Comparison of ENCODE assay signal across 8 cellular contexts in genomic region chr10:68826764-68827591, GRCh38. TPM values are rescaled to one million over a fixed set of nuclear protein-coding genes. Genes with fewer than 3 reads are reported as not detected.
DNase-seq lines count a peak whose midpoint lies in the region; ATAC-seq and TF ChIP-seq lines count a peak whose summit lies in the region.

A gene with protein sequence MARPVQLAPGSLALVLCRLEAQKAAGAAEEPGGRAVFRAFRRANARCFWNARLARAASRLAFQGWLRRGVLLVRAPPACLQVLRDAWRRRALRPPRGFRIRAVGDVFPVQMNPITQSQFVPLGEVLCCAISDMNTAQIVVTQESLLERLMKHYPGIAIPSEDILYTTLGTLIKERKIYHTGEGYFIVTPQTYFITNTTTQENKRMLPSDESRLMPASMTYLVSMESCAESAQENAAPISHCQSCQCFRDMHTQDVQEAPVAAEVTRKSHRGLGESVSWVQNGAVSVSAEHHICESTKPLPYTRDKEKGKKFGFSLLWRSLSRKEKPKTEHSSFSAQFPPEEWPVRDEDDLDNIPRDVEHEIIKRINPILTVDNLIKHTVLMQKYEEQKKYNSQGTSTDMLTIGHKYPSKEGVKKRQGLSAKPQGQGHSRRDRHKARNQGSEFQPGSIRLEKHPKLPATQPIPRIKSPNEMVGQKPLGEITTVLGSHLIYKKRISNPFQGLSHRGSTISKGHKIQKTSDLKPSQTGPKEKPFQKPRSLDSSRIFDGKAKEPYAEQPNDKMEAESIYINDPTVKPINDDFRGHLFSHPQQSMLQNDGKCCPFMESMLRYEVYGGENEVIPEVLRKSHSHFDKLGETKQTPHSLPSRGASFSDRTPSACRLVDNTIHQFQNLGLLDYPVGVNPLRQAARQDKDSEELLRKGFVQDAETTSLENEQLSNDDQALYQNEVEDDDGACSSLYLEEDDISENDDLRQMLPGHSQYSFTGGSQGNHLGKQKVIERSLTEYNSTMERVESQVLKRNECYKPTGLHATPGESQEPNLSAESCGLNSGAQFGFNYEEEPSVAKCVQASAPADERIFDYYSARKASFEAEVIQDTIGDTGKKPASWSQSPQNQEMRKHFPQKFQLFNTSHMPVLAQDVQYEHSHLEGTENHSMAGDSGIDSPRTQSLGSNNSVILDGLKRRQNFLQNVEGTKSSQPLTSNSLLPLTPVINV (plus strand): TSS chr10:68827531. CDS start chr10:68827624, 93 bp downstream.

- H3K36me3 Mint-ChIP-seq in CD4-positive, alpha-beta T cell (ENCODE audit: low read depth): no peaks in the 10 kb centered on the region
- H3K36me3 Mint-ChIP-seq in activated naive CD8-positive, alpha-beta T cell treated with anti-CD3 and anti-CD28 coated beads, Interleukin-2, amount 10 ng/mL, durations not matched to agents 7 days and 5 days: no peaks in the 10 kb centered on the region

- WGBS in heart right ventricle, 2 donors: 6 to 7% methylated on average over 58 to 63 of the region's 63 CpGs
- 5 to 14% (median 6%) methylated on average over 28 to 63 of the region's 63 CpGs for WGBS in psoas muscle, 3 donors

- peak; percentile 63 for ATAC-seq in CD4-positive, alpha-beta T cell (ENCODE audit: poor library complexity)
- ATAC-seq in GM19467 (IDR thresholded peaks at IDR 0.05; ENCODE audit: unreplicated experiment) (peak; percentile 62), heart right ventricle (peak; percentile 54 to 83 (median 76)), psoas muscle (peak; percentile 76 to 88 (median 80))
- peak; percentile 80 for ATAC-seq in activated naive CD8-positive, alpha-beta T cell treated with anti-CD3 and anti-CD28 coated beads, Interleukin-2, amount 10 ng/mL, durations not matched to agents 7 days and 5 days (ENCODE audit: low read depth)

- intact Hi-C loops in CD4-positive, alpha-beta T cell (cut with DNase I, micrococcal nuclease): no loop called here
- intact Hi-C loops in heart right ventricle (cut with DNase I) (loop anchor here in 1 of 10 donors (10.0 kb wide), 1 partner anchor 68 kb away; no protein-coding TSS in a partner anchor), psoas muscle (cut with DNase I) (no loop called here)

- H3K36me3 ChIP-seq in heart right ventricle: no peaks in the 10 kb centered on the region
- no peaks in the 10 kb centered on the region for H3K36me3 ChIP-seq in psoas muscle (ENCODE audit: insufficient read depth in 1 of 2, low read depth in 1 of 2)

- DNase-seq in CD4-positive, alpha-beta T cell: peak; percentile 13 to 61 (median 42)
- peak; percentile 44 for DNase-seq in HuH-7.5 (ENCODE audit: low spot score)
- DNase-seq in SKM-1 treated with dmso at 0.1 percent for 144 hours (lab: John Stamatoyannopoulos, UW; ENCODE audit: unreplicated experiment): peak; percentile 63
- DNase-seq in activated naive CD8-positive, alpha-beta T cell treated with anti-CD3 and anti-CD28 coated beads, Interleukin-2, amount 10 ng/mL, durations not matched to agents 7 days and 5 days: peak; percentile 79
- peak; percentile 34 to 64 for DNase-seq in heart right ventricle
- DNase-seq in psoas muscle: peak; percentile 51 to 68
- no peak for DNase-seq in putamen (ENCODE audit: low spot score)

- no peak for TF ChIP-seq CTCF in CD4-positive, alpha-beta T cell (IDR thresholded peaks at IDR 0.05)
- TF ChIP-seq CTCF in heart right ventricle (IDR thresholded peaks at IDR 0.05) (no peak), psoas muscle (IDR thresholded peaks at IDR 0.05) (no peak)

- H3K27ac ChIP-seq in CD4-positive, alpha-beta T cell (ENCODE audit: low read depth, low read length): no peak within 1 kb of the TSS
- H3K27ac ChIP-seq in heart right ventricle (peak within 1 kb of the TSS in 2 of 10 donors; percentile 28 to 52), psoas muscle (no peak within 1 kb of the TSS)

- POLR2A ChIA-PET in CD4-positive, alpha-beta T cell (lab: Charles Lee): interaction anchor here (0.9 to 1.5 kb wide), 3 partner anchors 10 to 352 kb away, joined by 3 to 9 read pairs (median 5); no protein-coding TSS in a partner anchor
- POLR2A ChIA-PET in activated naive CD8-positive, alpha-beta T cell treated with anti-CD3 and anti-CD28 coated beads, Interleukin-2, amount 10 ng/mL, durations not matched to agents 7 days and 5 days (lab: Charles Lee): interaction anchor here (0.5 to 1.3 kb wide), 4 partner anchors 74 to 416 kb away, joined by 3 to 7 read pairs (median 4); partner anchors contain the start of genes CCAR1 and DDX50

- peaks cover 23% of the 10 kb centered on the region for H3K4me1 Mint-ChIP-seq in CD4-positive, alpha-beta T cell (ENCODE audit: low read depth)
- H3K4me1 Mint-ChIP-seq in activated naive CD8-positive, alpha-beta T cell treated with anti-CD3 and anti-CD28 coated beads, Interleukin-2, amount 10 ng/mL, durations not matched to agents 7 days and 5 days: peaks cover 9% of the 10 kb centered on the region

- CTCF ChIA-PET in CD4-positive, alpha-beta T cell (lab: Charles Lee): no interaction called here

- H3K4me1 ChIP-seq in heart right ventricle: peaks cover 0 to 11% (median 4%) of the 10 kb centered on the region in 9 donors
- peaks cover 3% of the 10 kb centered on the region for H3K4me1 ChIP-seq in psoas muscle

- no peak within 1 kb of the TSS for H3K27ac Mint-ChIP-seq in CD4-positive, alpha-beta T cell
- H3K27ac Mint-ChIP-seq in activated naive CD8-positive, alpha-beta T cell treated with anti-CD3 and anti-CD28 coated beads, Interleukin-2, amount 10 ng/mL, durations not matched to agents 7 days and 5 days: no peak within 1 kb of the TSS

- no peaks in the 10 kb centered on the region for H3K9me3 Mint-ChIP-seq in CD4-positive, alpha-beta T cell
- H3K9me3 Mint-ChIP-seq in activated naive CD8-positive, alpha-beta T cell treated with anti-CD3 and anti-CD28 coated beads, Interleukin-2, amount 10 ng/mL, durations not matched to agents 7 days and 5 days: no peaks in the 10 kb centered on the region

- H3K4me3 ChIP-seq in heart right ventricle: peak within 1 kb of the TSS; percentile 34 to 74 (median 60)
- peak within 1 kb of the TSS; percentile 78 for H3K4me3 ChIP-seq in psoas muscle

- H3K27me3 Mint-ChIP-seq in CD4-positive, alpha-beta T cell: peaks cover 4% of the 10 kb centered on the region
- H3K27me3 Mint-ChIP-seq in activated naive CD8-positive, alpha-beta T cell treated with anti-CD3 and anti-CD28 coated beads, Interleukin-2, amount 10 ng/mL, durations not matched to agents 7 days and 5 days: peaks cover 24% of the 10 kb centered on the region

- peak within 1 kb of the TSS; percentile 82 for H3K4me3 Mint-ChIP-seq in CD4-positive, alpha-beta T cell
- H3K4me3 Mint-ChIP-seq in activated naive CD8-positive, alpha-beta T cell treated with anti-CD3 and anti-CD28 coated beads, Interleukin-2, amount 10 ng/mL, durations not matched to agents 7 days and 5 days: peak within 1 kb of the TSS; percentile 75

- no peaks in the 10 kb centered on the region for H3K9me3 ChIP-seq in CD4-positive, alpha-beta T cell (ENCODE audit: control insufficient read depth, low read length)
- H3K9me3 ChIP-seq in heart right ventricle: no peaks in the 10 kb centered on the region
- H3K9me3 ChIP-seq in psoas muscle: no peaks in the 10 kb centered on the region

- no peaks in the 10 kb centered on the region for H3K27me3 ChIP-seq in CD4-positive, alpha-beta T cell (ENCODE audit: control insufficient read depth, insufficient read depth, low read length)
- H3K27me3 ChIP-seq in heart right ventricle: peaks cover 0 to 32% (median 16%) of the 10 kb centered on the region in 7 donors
- peaks cover 0 to 2% (median 0%) of the 10 kb centered on the region in 3 donors for H3K27me3 ChIP-seq in psoas muscle (ENCODE audit: insufficient read depth in 3 of 3, low read length in 2 of 3)

RNA-seq across cellular contexts. Expression of the gene that starts here (rescaled TPM):
- under 1 TPM; 0.25 to 0.41 TPM for total RNA-seq in CD4-positive, alpha-beta T cell
- total RNA-seq in activated naive CD8-positive, alpha-beta T cell treated with anti-CD3 and anti-CD28 coated beads, Interleukin-2, amount 10 ng/mL, durations not matched to agents 7 days and 5 days: under 1 TPM; 0.31 to 0.67 TPM
- total RNA-seq in heart right ventricle (1 to 10 TPM in 1 of 10 donors, under 1 TPM in 7, not detected in 2; 0.09 to 1.1 (median 0.20) TPM), psoas muscle (1 to 10 TPM in 2 of 4 donors, under 1 TPM in 2; 0.30 to 2.4 (median 1.2) TPM)
- polyA plus RNA-seq in heart right ventricle (1 to 10 TPM in 1 of 2 donors, under 1 TPM in 1; 0.22 to 1.9 TPM), psoas muscle (1 to 10 TPM in 1 of 3 donors, under 1 TPM in 2; 0.14 to 1.1 (median 0.49) TPM)

Comparison
In these comparisons a context has a peak if more than half of its experiments do, and no peak if none do; other contexts are left out.
1. Peak in DNase-seq and ATAC-seq in CD4-positive, alpha-beta T cell; RNA of the gene not detected or under 1 TPM.
2. Peak in DNase-seq and ATAC-seq in activated naive CD8-positive, alpha-beta T cell treated with anti-CD3 and anti-CD28 coated beads, Interleukin-2, amount 10 ng/mL, durations not matched to agents 7 days and 5 days; RNA of the gene not detected or under 1 TPM.